Comparison of ENCODE assay signal across 15 cellular contexts in the genomic region with DNA sequence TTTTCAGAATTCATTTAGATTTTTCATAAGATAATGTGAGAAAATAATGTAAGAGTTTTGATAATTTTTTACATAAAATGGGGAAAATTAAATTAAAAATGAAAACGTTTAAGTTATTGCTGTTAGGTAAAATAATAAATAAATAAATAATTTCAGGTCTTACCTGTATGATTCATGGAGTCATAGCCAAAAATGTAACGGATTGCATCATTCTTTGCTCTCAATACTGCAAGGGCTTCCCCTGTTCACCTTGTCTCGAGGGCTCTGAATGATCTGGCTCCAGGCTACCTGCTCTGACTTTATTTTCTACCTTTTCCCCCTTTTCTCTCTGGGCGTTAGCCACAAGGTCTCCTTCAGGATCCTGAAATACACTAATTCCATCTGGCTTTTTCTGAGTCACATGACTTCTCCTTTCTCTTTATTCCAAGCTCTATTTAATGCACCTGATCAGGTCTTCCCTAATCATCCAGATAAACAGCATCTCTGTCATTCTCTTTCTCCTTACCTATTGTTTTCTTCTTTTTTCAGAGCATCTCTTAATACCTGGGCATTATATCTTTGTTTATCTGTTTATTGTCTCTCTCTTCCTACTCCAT.
"Had no signal": no experiment of that assay in that cellular context is flagged by ENCODE, and none has a peak within 500 bp of the region (broad histone marks: within the 10 kb centered on the region; RNA-seq: fewer than 3 reads in every experiment).

No MANE protein-coding gene starts in this region.

- H3K36me3 ChIP-seq: brain microvascular endothelial cell, left lung, pancreas, upper lobe of left lung had no signal

- H3K4me3 ChIP-seq: left lung, mucosa of descending colon, pancreas, upper lobe of left lung had no signal

- ATAC-seq: left lung; mucosa of descending colon; naive thymus-derived CD4-positive, alpha-beta T cell; pancreas; stimulated activated naive CD8-positive, alpha-beta T cell treated with anti-CD3 and anti-CD28 coated beads, Interleukin-15, amount 100 ng/mL, for 72 hours had no signal

- H3K4me1 ChIP-seq: left lung, pancreas, upper lobe of left lung had no signal

- FAIRE-seq: islet of Langerhans, pancreas had no signal

- DNase-seq: activated CD4-positive, alpha-beta T cell treated with anti-CD3 and anti-CD28 coated beads, Interleukin-2, amount 50 U/mL, for 4 hours; activated CD4-positive, CD25-positive, alpha-beta regulatory T cell treated with anti-CD3 and anti-CD28 coated beads, Interleukin-2, amount 50 U/mL, for 72 hours; activated naive CD4-positive, alpha-beta T cell treated with Interleukin-2 at 50 U/mL for 16 hours; activated T-cell treated with anti-CD3 and anti-CD28 coated beads for 4 hours; anterior cingulate cortex; brain microvascular endothelial cell; erythroblast; left lung; mucosa of descending colon; naive thymus-derived CD4-positive, alpha-beta T cell; pancreas; stimulated activated CD4-positive, alpha-beta T cell treated with anti-CD3 and anti-CD28 coated beads, Interleukin-1b, Interleukin-23, amount 100 ng/mL, for 48 hours; stimulated activated naive CD8-positive, alpha-beta T cell treated with anti-CD3 and anti-CD28 coated beads, Interleukin-15, amount 100 ng/mL, for 72 hours; upper lobe of left lung had no signal

- H3K27ac ChIP-seq: brain microvascular endothelial cell, left lung, pancreas, upper lobe of left lung had no signal

- H3K9me3 ChIP-seq: left lung, mucosa of descending colon, pancreas, upper lobe of left lung had no signal

- H3K27me3 ChIP-seq: brain microvascular endothelial cell, left lung, pancreas, upper lobe of left lung had no signal
